ENCODE assay signal across 20 cellular contexts in the genomic region with DNA sequence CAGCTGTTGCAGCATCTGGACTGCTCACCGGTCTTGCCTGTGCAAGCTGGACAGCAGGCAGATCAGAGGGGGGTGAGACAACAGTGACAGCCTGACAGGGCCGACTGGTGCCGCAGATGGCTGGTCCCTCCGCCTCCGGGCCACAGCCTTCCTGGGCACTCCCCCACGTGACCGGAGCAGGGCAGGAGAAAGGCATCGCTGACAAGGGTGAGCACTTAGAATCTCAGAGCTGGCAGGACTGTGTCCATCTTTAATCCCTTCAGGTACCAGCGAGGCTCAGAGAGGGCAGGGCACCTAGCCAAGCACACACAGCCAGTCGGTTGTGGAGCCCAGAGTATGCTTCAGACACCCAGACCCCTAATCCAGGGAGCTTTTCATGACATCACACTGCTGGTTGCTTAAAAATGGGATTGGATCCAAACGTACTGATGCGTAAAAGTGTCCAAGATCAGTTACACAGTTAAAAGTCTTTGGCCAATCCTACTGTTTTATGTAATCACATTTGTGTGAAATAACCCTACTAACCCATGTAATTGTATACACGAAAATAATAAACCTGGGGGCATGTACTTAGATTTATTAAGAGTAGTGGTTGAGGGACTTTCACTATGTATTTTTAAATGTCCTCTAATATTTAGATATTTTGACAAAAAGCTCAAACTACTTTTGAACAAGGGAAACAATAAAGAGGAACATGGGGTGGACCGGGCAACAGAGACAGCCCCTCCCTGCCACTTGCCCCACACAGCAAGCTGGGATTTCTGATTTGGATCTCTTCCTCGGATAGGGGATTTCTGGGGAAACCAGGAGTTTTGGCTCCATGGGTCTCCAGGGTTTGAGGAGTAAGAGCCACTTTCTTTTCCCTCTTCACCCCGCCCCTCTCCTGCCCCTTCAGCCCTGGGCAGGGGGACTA. TPM values are rescaled to one million over a fixed set of nuclear protein-coding genes. Genes with fewer than 3 reads are reported as not detected.
DNase-seq lines count a peak whose midpoint lies in the region; ATAC-seq and TF ChIP-seq lines count a peak whose summit lies in the region.
"Had no signal": no experiment of that assay in that cellular context is flagged by ENCODE, and none has a peak within 500 bp of the region (broad histone marks: within the 10 kb centered on the region; RNA-seq: fewer than 3 reads in every experiment).

No MANE protein-coding gene starts in this region.

- H3K4me3 Mint-ChIP-seq in endodermal cell (no peak overlapping the region), neural progenitor cell (peak overlapping the region; percentile 50)
- H3K4me3 Mint-ChIP-seq in CD4-positive, alpha-beta memory T cell = no peak overlapping the region
- H3K4me3 Mint-ChIP-seq: activated CD4-positive, alpha-beta T cell treated with anti-CD3 and anti-CD28 coated beads, Interleukin-2, amount 10 ng/mL, durations not matched to agents 7 days and 5 days; activated naive CD8-positive, alpha-beta T cell; immature natural killer cell had no signal

- peak overlapping the region; percentile 94 for H3K4me2 ChIP-seq in neural progenitor cell

- H3K4me3 ChIP-seq in endodermal cell (ENCODE audit: low read length) = no peak overlapping the region
- H3K4me3 ChIP-seq in neural progenitor cell = peak overlapping the region; percentile 50
- H3K4me3 ChIP-seq in CD4-positive, alpha-beta memory T cell (ENCODE audit: low read length in 2 of 2) = no peak overlapping the region

- in situ Hi-C loops in G401 (cut with HindIII; ENCODE audit: low sequenced_read_pairs) = no loop called here

- POLR2A ChIA-PET in CD4-positive, alpha-beta memory T cell (lab: Charles Lee; ENCODE audit: partially characterized antibody) = no interaction called here
- POLR2A ChIA-PET in RWPE1 (lab: Yijun Ruan, JAX; ENCODE audit: low non-redundant PET) = interaction anchor here (0.6 kb wide), 1 partner anchor 54 kb away, joined by 3 read pairs; no protein-coding TSS in a partner anchor

- DNase-seq in G401 (ENCODE audit: low spot score) (peak; percentile 91), NCI-H524 treated with DMSO at 0.1 percent for 48 hours (lab: John Stamatoyannopoulos, UW) (peak; percentile 81), endodermal cell (no peak), neural progenitor cell (ENCODE audit: low spot score) (no peak), RWPE1 (ENCODE audit: low spot score) (no peak)
- no peak for DNase-seq in CD4-positive, alpha-beta memory T cell
- no peak for DNase-seq in activated CD8-positive, alpha-beta memory T cell treated with anti-CD3 and anti-CD28 coated beads, Interleukin-2, amount 50 U/mL, for 48 hours
- DNase-seq: activated CD4-positive, alpha-beta T cell treated with anti-CD3 and anti-CD28 coated beads, Interleukin-2, amount 10 ng/mL, durations not matched to agents 7 days and 5 days; HCEC 1CT; immature natural killer cell; NCI-H1092 treated with DMSO at 0.1 percent for 48 hours; stimulated activated CD4-positive, alpha-beta T cell treated with anti-CD3 and anti-CD28 coated beads, Interleukin-1b, Interleukin-23, amount 100 ng/mL, for 48 hours had no signal

- H3K4me1 ChIP-seq in endodermal cell (ENCODE audit: control insufficient read depth, insufficient read depth, low read length) (no peaks in the 10 kb centered on the region), neural progenitor cell (peaks cover 40% of the 10 kb centered on the region)
- H3K4me1 ChIP-seq in CD4-positive, alpha-beta memory T cell (ENCODE audit: insufficient read depth, low read length) = no peaks in the 10 kb centered on the region

- peak overlapping the region; percentile 18 for H3K27ac ChIP-seq in endodermal cell (ENCODE audit: low read depth, low read length)
- H3K27ac ChIP-seq in neural progenitor cell = no peak overlapping the region
- H3K27ac ChIP-seq in CD4-positive, alpha-beta memory T cell (ENCODE audit: low read depth, low read length) = no peak overlapping the region
- H3K27ac ChIP-seq in RWPE1 = no peak overlapping the region

- no peaks in the 10 kb centered on the region for H3K4me1 Mint-ChIP-seq in endodermal cell
- H3K4me1 Mint-ChIP-seq in neural progenitor cell = peaks cover 29% of the 10 kb centered on the region
- H3K4me1 Mint-ChIP-seq in CD4-positive, alpha-beta memory T cell = no peaks in the 10 kb centered on the region
- H3K4me1 Mint-ChIP-seq: activated CD4-positive, alpha-beta T cell treated with anti-CD3 and anti-CD28 coated beads, Interleukin-2, amount 10 ng/mL, durations not matched to agents 7 days and 5 days; IgD-negative memory B cell; immature natural killer cell had no signal

- H2AFZ ChIP-seq in neural progenitor cell (replicated peaks) = peak overlapping the region; percentile 63

- H3K27ac Mint-ChIP-seq in endodermal cell = no peak overlapping the region
- no peak overlapping the region for H3K27ac Mint-ChIP-seq in neural progenitor cell
- no peak overlapping the region for H3K27ac Mint-ChIP-seq in CD4-positive, alpha-beta memory T cell
- H3K27ac Mint-ChIP-seq: activated CD4-positive, alpha-beta T cell treated with anti-CD3 and anti-CD28 coated beads, Interleukin-2, amount 10 ng/mL, durations not matched to agents 7 days and 5 days; activated naive CD8-positive, alpha-beta T cell; IgD-negative memory B cell; immature natural killer cell had no signal

- peaks cover 10% of the 10 kb centered on the region for H4K20me1 ChIP-seq in neural progenitor cell (ENCODE audit: low read depth)

- H3K9me3 ChIP-seq in endodermal cell (ENCODE audit: control insufficient read depth, low read length) = no peaks in the 10 kb centered on the region
- H3K9me3 ChIP-seq in neural progenitor cell (ENCODE audit: low read depth) = no peaks in the 10 kb centered on the region
- no peaks in the 10 kb centered on the region for H3K9me3 ChIP-seq in CD4-positive, alpha-beta memory T cell (ENCODE audit: control insufficient read depth in 1 of 2, low read length in 2 of 2)

- H3F3A ChIP-seq in neural progenitor cell (ENCODE audit: low read depth) = peaks cover 8% of the 10 kb centered on the region

- H3K27me3 Mint-ChIP-seq in endodermal cell (ENCODE audit: insufficient read depth) (peaks cover 88% of the 10 kb centered on the region), neural progenitor cell (ENCODE audit: insufficient read depth, low read depth) (peaks cover 32% of the 10 kb centered on the region)
- H3K27me3 Mint-ChIP-seq in CD4-positive, alpha-beta memory T cell = peaks cover 19 to 44% of the 10 kb centered on the region in 2 donors

- no peak for ATAC-seq in HG02884 (IDR thresholded peaks at IDR 0.05; ENCODE audit: unreplicated experiment)
- ATAC-seq: sciatic nerve had no signal

- H3K9ac ChIP-seq in endodermal cell (ENCODE audit: extremely low read depth, low read length, poor library complexity, severe bottlenecking) (no peak overlapping the region), neural progenitor cell (no peak overlapping the region)

- 74 to 85% methylated on average over 12 to 15 of the region's 16 CpGs for WGBS in endodermal cell (ENCODE audit: insufficient coverage in 1 of 2, insufficient read length in 1 of 2), 2 experiments

- H3K36me3 ChIP-seq in endodermal cell (ENCODE audit: control insufficient read depth, insufficient read depth, low read length) (no peaks in the 10 kb centered on the region), neural progenitor cell (no peaks in the 10 kb centered on the region)
- no peaks in the 10 kb centered on the region for H3K36me3 ChIP-seq in CD4-positive, alpha-beta memory T cell (ENCODE audit: insufficient read depth, low read length)

- no peaks in the 10 kb centered on the region for H3K9me3 Mint-ChIP-seq in endodermal cell
- no peaks in the 10 kb centered on the region for H3K9me3 Mint-ChIP-seq in neural progenitor cell
- peaks cover 0 to under 1% (median 0%) of the 10 kb centered on the region in 8 donors for H3K9me3 Mint-ChIP-seq in CD4-positive, alpha-beta memory T cell
- H3K9me3 Mint-ChIP-seq: activated CD4-positive, alpha-beta T cell treated with anti-CD3 and anti-CD28 coated beads, Interleukin-2, amount 10 ng/mL, durations not matched to agents 7 days and 5 days; immature natural killer cell; nephron had no signal

- H3K36me3 Mint-ChIP-seq in endodermal cell (ENCODE audit: low read depth) (no peaks in the 10 kb centered on the region), neural progenitor cell (no peaks in the 10 kb centered on the region)
- H3K36me3 Mint-ChIP-seq in CD4-positive, alpha-beta memory T cell = no peaks in the 10 kb centered on the region
- H3K36me3 Mint-ChIP-seq: activated naive CD8-positive, alpha-beta T cell; IgD-negative memory B cell; immature natural killer cell had no signal

- CTCF ChIA-PET in CD4-positive, alpha-beta memory T cell (lab: Charles Lee; ENCODE audit: partially characterized antibody) = interaction anchor here (1.1 kb wide), 1 partner anchor 20 kb away, joined by 3 read pairs; no protein-coding TSS in a partner anchor
- CTCF ChIA-PET in RWPE1 (lab: Yijun Ruan, JAX) = interaction anchor here (0.6 to 1.6 kb wide), 6 partner anchors 19 to 214 kb away, joined by 3 to 4 read pairs (median 4); no protein-coding TSS in a partner anchor

- H3K79me2 ChIP-seq in neural progenitor cell (ENCODE audit: low read depth) = peaks cover 6% of the 10 kb centered on the region

- intact Hi-C loops in CD4-positive, alpha-beta memory T cell (cut with micrococcal nuclease) = no loop called here

- H3K27me3 ChIP-seq in endodermal cell (ENCODE audit: control insufficient read depth, insufficient read depth, low read length, poor library complexity, severe bottlenecking) (peaks cover 84% of the 10 kb centered on the region), neural progenitor cell (peaks cover 33% of the 10 kb centered on the region)
- H3K27me3 ChIP-seq in CD4-positive, alpha-beta memory T cell (ENCODE audit: insufficient read depth, low read length) = no peaks in the 10 kb centered on the region

- no peak for TF ChIP-seq CTCF in endodermal cell (conservative IDR thresholded peaks at IDR 0.05)
- TF ChIP-seq CTCF in neural progenitor cell (IDR thresholded peaks at IDR 0.05) = no peak
- no peak for TF ChIP-seq CTCF in RWPE1 (conservative IDR thresholded peaks at IDR 0.05; ENCODE audit: low read depth)

RNA-seq across cellular contexts. Expression of a gene that starts 0.8 kb away (rescaled TPM):
- total RNA-seq in G401 (2014; rRNA removed; shearing (Covaris generic)) = 0.06 TPM in 1 of 2 replicates, not detected in the other
- under 1 TPM in 1 of 2 donors, not detected in 1; 0.13 TPM for total RNA-seq in endodermal cell
- 91.1 TPM for polyA plus RNA-seq in endodermal cell (2013, experiment 1 of 2)
- polyA plus RNA-seq in endodermal cell (2013, experiment 2 of 2) = 76.3 TPM
- 8.4 and 12.8 TPM in 2 replicates for total RNA-seq in neural progenitor cell (ENCODE audit: low replicate concordance)
- total RNA-seq in CD4-positive, alpha-beta memory T cell = not detected
- not detected for polyA plus RNA-seq in CD4-positive, alpha-beta memory T cell
- total RNA-seq: activated CD4-positive, alpha-beta T cell treated with anti-CD3 and anti-CD28 coated beads, Interleukin-2, amount 10 ng/mL, durations not matched to agents 7 days and 5 days; fibroblast of villous mesenchyme; lung microvascular endothelial cell; OCI-LY7 had no signal
- polyA plus RNA-seq: IgD-negative memory B cell, immature natural killer cell had no signal

RNA-seq across cellular contexts. Expression of a gene that starts 42.0 kb away (rescaled TPM):
- 2.4 and 2.5 TPM in 2 replicates for total RNA-seq in G401 (2014; rRNA removed; shearing (Covaris generic))
- total RNA-seq in endodermal cell = 1 to 10 TPM; 4.9 to 6.2 TPM
- polyA plus RNA-seq in endodermal cell (2013, experiment 1 of 2) = 3.2 TPM
- polyA plus RNA-seq in endodermal cell (2013, experiment 2 of 2) = 3.1 TPM
- 2.1 and 3.3 TPM in 2 replicates for total RNA-seq in neural progenitor cell (ENCODE audit: low replicate concordance)
- total RNA-seq in CD4-positive, alpha-beta memory T cell = 1 to 10 TPM; 8.8 to 8.9 TPM
- 1 to 10 TPM; 1.0 to 1.5 TPM for polyA plus RNA-seq in CD4-positive, alpha-beta memory T cell

Comparison
In these comparisons a context has a peak if more than half of its experiments do, and no peak if none do; other contexts are left out.
1. DNase-seq: peak in G401 (single experiment) and NCI-H524 treated with DMSO at 0.1 percent for 48 hours (single experiment); none in endodermal cell (single experiment), neural progenitor cell (single experiment), CD4-positive, alpha-beta memory T cell (0 of 5), RWPE1 (single experiment) and activated CD8-positive, alpha-beta memory T cell treated with anti-CD3 and anti-CD28 coated beads, Interleukin-2, amount 50 U/mL, for 48 hours (single experiment).